ENCODE assay signal across 25 cellular contexts in genomic region chr1:117571496-117571895, GRCh38. TPM values are rescaled to one million over a fixed set of nuclear protein-coding genes. Genes with fewer than 3 reads are reported as not detected.
DNase-seq lines count a peak whose midpoint lies in the region; TF ChIP-seq lines count a peak whose summit lies in the region.
"Had no signal": no experiment of that assay in that cellular context is flagged by ENCODE, and none has a peak within 500 bp of the region (broad histone marks: within the 10 kb centered on the region; RNA-seq: fewer than 3 reads in every experiment).

No MANE protein-coding gene starts in this region.

- H4K20me1 ChIP-seq in hepatocyte (ENCODE audit: insufficient read depth, poor library complexity, severe bottlenecking) (no peaks in the 10 kb centered on the region), neural progenitor cell (ENCODE audit: low read depth) (no peaks in the 10 kb centered on the region)

- CTCF ChIA-PET in MCF 10A (lab: Yijun Ruan, JAX): no interaction called here
- CTCF ChIA-PET in GM10248 (lab: Yijun Ruan, JAX): interaction anchor here (1.2 to 1.7 kb wide), 2 partner anchors 37 to 66 kb away, joined by 3 read pairs; no protein-coding TSS in a partner anchor

- no peak overlapping the region for H2AFZ ChIP-seq in hepatocyte
- no peak overlapping the region for H2AFZ ChIP-seq in neural progenitor cell (replicated peaks)

- TF ChIP-seq CTCF in breast epithelium (IDR thresholded peaks at IDR 0.05): no peak
- no peak for TF ChIP-seq CTCF in MCF 10A (IDR thresholded peaks at IDR 0.05; ENCODE audit: unreplicated experiment)
- TF ChIP-seq CTCF in hepatocyte (IDR thresholded peaks at IDR 0.05; ENCODE audit: poor library complexity): no peak
- no peak for TF ChIP-seq CTCF in neural progenitor cell (IDR thresholded peaks at IDR 0.05)
- no peak for TF ChIP-seq CTCF in GM10248 (IDR thresholded peaks at IDR 0.05; ENCODE audit: control extremely low read depth, extremely low read depth, low read depth, missing control alignments)

- H3K4me3 ChIP-seq in breast epithelium: no peak overlapping the region
- no peak overlapping the region for H3K4me3 ChIP-seq in hepatocyte
- no peak overlapping the region for H3K4me3 ChIP-seq in neural progenitor cell
- no peak overlapping the region for H3K4me3 ChIP-seq in effector memory CD4-positive, alpha-beta T cell (ENCODE audit: insufficient read depth, low read depth, low read length, poor library complexity, severe bottlenecking)
- H3K4me3 ChIP-seq: cardiac muscle cell, esophagus muscularis mucosa, heart right ventricle, tibial artery had no signal

- H3K9me2 ChIP-seq in hepatocyte (replicated peaks; ENCODE audit: insufficient read depth): no peaks in the 10 kb centered on the region
- H3K9me2 ChIP-seq: SK-N-SH had no signal

- DNase-seq in breast epithelium (ENCODE audit: low spot score in 2 of 2) (peak in 1 of 2 donors; percentile 36), MCF 10A (ENCODE audit: unreplicated experiment) (no peak), hepatocyte (ENCODE audit: low spot score) (no peak), neural progenitor cell (ENCODE audit: low spot score) (no peak), ureter (ENCODE audit: low spot score) (peak; percentile 31), GM10248 (ENCODE audit: extremely low spot score) (no peak)
- DNase-seq in effector memory CD4-positive, alpha-beta T cell: no peak
- no peak for DNase-seq in activated T-helper 2 cell treated with anti-CD3 and anti-CD28 coated beads, Interferon-gamma antibody, Interleukin-2, Interleukin-4, amounts not matched to agents 10 μg/mL and 5 μg/mL and 100 μg/mL, durations not matched to agents 14 hours and 24 hours and 36 hours (ENCODE audit: low spot score)
- DNase-seq: activated CD4-positive, alpha-beta T cell treated with anti-CD3 and anti-CD28 coated beads, Interleukin-2, amount 10 ng/mL, durations not matched to agents 24 days and 14 days; anterior cingulate cortex; cortex of kidney; DND-41; foreskin keratinocyte; heart right ventricle; mesenchymal stem cell; NCI-H1417 treated with DMSO at 0.1 percent for 48 hours; NCI-H2081 treated with DMSO at 0.1 percent for 48 hours; NCI-H345; stimulated activated naive CD8-positive, alpha-beta T cell treated with anti-CD3 and anti-CD28 coated beads, Interleukin-15, amount 100 ng/mL, for 72 hours had no signal

- H3K36me3 Mint-ChIP-seq in MCF 10A (ENCODE audit: insufficient read depth, unreplicated experiment) (no peaks in the 10 kb centered on the region), neural progenitor cell (no peaks in the 10 kb centered on the region)
- H3K36me3 Mint-ChIP-seq in activated T-helper 2 cell treated with anti-CD3 and anti-CD28 coated beads, Interferon-gamma antibody, Interleukin-2, Interleukin-4, amounts not matched to agents 10 μg/mL and 5 μg/mL and 100 μg/mL, durations not matched to agents 14 hours and 24 hours and 36 hours (ENCODE audit: low read depth): no peaks in the 10 kb centered on the region
- H3K36me3 Mint-ChIP-seq: activated naive CD4-positive, alpha-beta T cell treated with anti-CD3 and anti-CD28 coated beads, Interleukin-2, amount 50 U/mL, for 24 hours had no signal

- no peak overlapping the region for H3K9ac ChIP-seq in neural progenitor cell
- H3K9ac ChIP-seq: SK-N-SH had no signal

- no peak for TF ChIP-seq POLR2A in breast epithelium (IDR thresholded peaks at IDR 0.05)

- intact Hi-C loops in breast epithelium (cut with DNase I; ENCODE audit: low total_unique reads): no loop called here
- intact Hi-C loops in MCF 10A (cut with micrococcal nuclease): no loop called here
- intact Hi-C loops in activated T-helper 2 cell treated with anti-CD3 and anti-CD28 coated beads, Interferon-gamma antibody, Interleukin-2, Interleukin-4, amounts not matched to agents 10 μg/mL and 5 μg/mL and 100 μg/mL, durations not matched to agents 14 hours and 24 hours and 36 hours (cut with micrococcal nuclease): no loop called here

- no peaks in the 10 kb centered on the region for H3K79me2 ChIP-seq in hepatocyte
- no peaks in the 10 kb centered on the region for H3K79me2 ChIP-seq in neural progenitor cell (ENCODE audit: low read depth)

- no peaks in the 10 kb centered on the region for H3F3A ChIP-seq in neural progenitor cell (ENCODE audit: low read depth)

- H3K9me3 Mint-ChIP-seq in MCF 10A (ENCODE audit: unreplicated experiment) (no peaks in the 10 kb centered on the region), neural progenitor cell (no peaks in the 10 kb centered on the region)
- H3K9me3 Mint-ChIP-seq in activated T-helper 2 cell treated with anti-CD3 and anti-CD28 coated beads, Interferon-gamma antibody, Interleukin-2, Interleukin-4, amounts not matched to agents 10 μg/mL and 5 μg/mL and 100 μg/mL, durations not matched to agents 14 hours and 24 hours and 36 hours: no peaks in the 10 kb centered on the region
- H3K9me3 Mint-ChIP-seq: activated CD4-positive, alpha-beta T cell treated with anti-CD3 and anti-CD28 coated beads, Interleukin-2, amount 10 ng/mL, durations not matched to agents 24 days and 14 days; activated naive CD4-positive, alpha-beta T cell treated with anti-CD3 and anti-CD28 coated beads, Interleukin-2, amount 50 U/mL, for 24 hours; endodermal cell; stimulated activated naive CD8-positive, alpha-beta T cell treated with anti-CD3 and anti-CD28 coated beads, Interleukin-15, amount 100 ng/mL, for 72 hours had no signal

- no peaks in the 10 kb centered on the region for H3K9me3 ChIP-seq in breast epithelium
- H3K9me3 ChIP-seq in hepatocyte (ENCODE audit: low read depth): no peaks in the 10 kb centered on the region
- no peaks in the 10 kb centered on the region for H3K9me3 ChIP-seq in neural progenitor cell (ENCODE audit: low read depth)
- H3K9me3 ChIP-seq in effector memory CD4-positive, alpha-beta T cell (ENCODE audit: control insufficient read depth, low read length): no peaks in the 10 kb centered on the region
- H3K9me3 ChIP-seq: esophagus muscularis mucosa, heart right ventricle, SK-N-SH, tibial artery had no signal

- H3K4me2 ChIP-seq in hepatocyte: no peak overlapping the region
- no peak overlapping the region for H3K4me2 ChIP-seq in neural progenitor cell
- H3K4me2 ChIP-seq: SK-N-SH had no signal

- H3K4me1 Mint-ChIP-seq in MCF 10A (ENCODE audit: insufficient read depth, unreplicated experiment): no peaks in the 10 kb centered on the region
- H3K4me1 Mint-ChIP-seq in neural progenitor cell: peaks cover 7% of the 10 kb centered on the region
- H3K4me1 Mint-ChIP-seq in activated T-helper 2 cell treated with anti-CD3 and anti-CD28 coated beads, Interferon-gamma antibody, Interleukin-2, Interleukin-4, amounts not matched to agents 10 μg/mL and 5 μg/mL and 100 μg/mL, durations not matched to agents 14 hours and 24 hours and 36 hours (ENCODE audit: low read depth): peaks cover 14% of the 10 kb centered on the region

- 57% methylated on average over 5 of the region's 5 CpGs for WGBS in hepatocyte (ENCODE audit: low lambda C conversion rate, missing lambda C conversion rate)

- H3K36me3 ChIP-seq in breast epithelium (no peaks in the 10 kb centered on the region), hepatocyte (replicated peaks; ENCODE audit: insufficient read depth, low read depth) (no peaks in the 10 kb centered on the region), neural progenitor cell (no peaks in the 10 kb centered on the region)
- H3K36me3 ChIP-seq in effector memory CD4-positive, alpha-beta T cell (ENCODE audit: control insufficient read depth, insufficient read depth, low read length): no peaks in the 10 kb centered on the region
- H3K36me3 ChIP-seq: cardiac muscle cell, esophagus muscularis mucosa, heart right ventricle, tibial artery had no signal

- no TSS peak for BruUV-seq in MCF 10A (replicated peaks; lab: Mats Ljungman, UMichigan)

- H3K27me3 ChIP-seq in breast epithelium (no peaks in the 10 kb centered on the region), hepatocyte (no peaks in the 10 kb centered on the region), neural progenitor cell (no peaks in the 10 kb centered on the region)
- no peaks in the 10 kb centered on the region for H3K27me3 ChIP-seq in effector memory CD4-positive, alpha-beta T cell (replicated peaks; ENCODE audit: control insufficient read depth, insufficient read depth, low read length, poor library complexity, severe bottlenecking)
- H3K27me3 ChIP-seq: cardiac muscle cell, esophagus muscularis mucosa, heart right ventricle, tibial artery had no signal

- H3K4me1 ChIP-seq in breast epithelium: no peaks in the 10 kb centered on the region
- H3K4me1 ChIP-seq in hepatocyte (ENCODE audit: insufficient read depth): peaks cover 6% of the 10 kb centered on the region
- peaks cover 11% of the 10 kb centered on the region for H3K4me1 ChIP-seq in neural progenitor cell
- H3K4me1 ChIP-seq in effector memory CD4-positive, alpha-beta T cell (ENCODE audit: control insufficient read depth, insufficient read depth, low read length, poor library complexity, severe bottlenecking): peaks cover 14% of the 10 kb centered on the region
- H3K4me1 ChIP-seq: foreskin keratinocyte, tibial artery had no signal

- H3K27me3 Mint-ChIP-seq in MCF 10A (ENCODE audit: insufficient read depth, unreplicated experiment): no peaks in the 10 kb centered on the region
- peaks cover 13% of the 10 kb centered on the region for H3K27me3 Mint-ChIP-seq in neural progenitor cell (ENCODE audit: insufficient read depth, low read depth)
- H3K27me3 Mint-ChIP-seq in activated T-helper 2 cell treated with anti-CD3 and anti-CD28 coated beads, Interferon-gamma antibody, Interleukin-2, Interleukin-4, amounts not matched to agents 10 μg/mL and 5 μg/mL and 100 μg/mL, durations not matched to agents 14 hours and 24 hours and 36 hours (ENCODE audit: low read depth): peaks cover 11% of the 10 kb centered on the region
- H3K27me3 Mint-ChIP-seq: activated naive CD4-positive, alpha-beta T cell treated with anti-CD3 and anti-CD28 coated beads, Interleukin-2, amount 50 U/mL, for 24 hours had no signal

- H3K4me3 Mint-ChIP-seq in MCF 10A (ENCODE audit: unreplicated experiment) (no peak overlapping the region), neural progenitor cell (no peak overlapping the region)
- no peak overlapping the region for H3K4me3 Mint-ChIP-seq in activated T-helper 2 cell treated with anti-CD3 and anti-CD28 coated beads, Interferon-gamma antibody, Interleukin-2, Interleukin-4, amounts not matched to agents 10 μg/mL and 5 μg/mL and 100 μg/mL, durations not matched to agents 14 hours and 24 hours and 36 hours (ENCODE audit: low read depth)
- H3K4me3 Mint-ChIP-seq: activated CD4-positive, alpha-beta T cell treated with anti-CD3 and anti-CD28 coated beads, Interleukin-2, amount 10 ng/mL, durations not matched to agents 24 days and 14 days; activated naive CD4-positive, alpha-beta T cell treated with anti-CD3 and anti-CD28 coated beads, Interleukin-2, amount 50 U/mL, for 24 hours; endodermal cell; stimulated activated naive CD8-positive, alpha-beta T cell treated with anti-CD3 and anti-CD28 coated beads, Interleukin-15, amount 100 ng/mL, for 72 hours had no signal

- no peak overlapping the region for H3K27ac Mint-ChIP-seq in MCF 10A (ENCODE audit: low read depth, unreplicated experiment)
- peak overlapping the region; percentile 53 for H3K27ac Mint-ChIP-seq in neural progenitor cell
- no peak overlapping the region for H3K27ac Mint-ChIP-seq in activated T-helper 2 cell treated with anti-CD3 and anti-CD28 coated beads, Interferon-gamma antibody, Interleukin-2, Interleukin-4, amounts not matched to agents 10 μg/mL and 5 μg/mL and 100 μg/mL, durations not matched to agents 14 hours and 24 hours and 36 hours
- H3K27ac Mint-ChIP-seq: activated CD4-positive, alpha-beta T cell treated with anti-CD3 and anti-CD28 coated beads, Interleukin-2, amount 10 ng/mL, durations not matched to agents 24 days and 14 days; activated naive CD4-positive, alpha-beta T cell treated with anti-CD3 and anti-CD28 coated beads, Interleukin-2, amount 50 U/mL, for 24 hours; endodermal cell had no signal

- POLR2A ChIA-PET in MCF 10A (lab: Yijun Ruan, JAX) (no interaction called here), GM10248 (lab: Yijun Ruan, JAX) (no interaction called here)

- H3K27ac ChIP-seq in breast epithelium (peak overlapping the region; percentile 56 to 66), hepatocyte (peak overlapping the region; percentile 23), neural progenitor cell (no peak overlapping the region)
- H3K27ac ChIP-seq in effector memory CD4-positive, alpha-beta T cell (ENCODE audit: insufficient read depth, low read length, poor library complexity, severe bottlenecking): no peak overlapping the region
- H3K27ac ChIP-seq: cardiac muscle cell, esophagus muscularis mucosa, foreskin keratinocyte, heart right ventricle, tibial artery had no signal

RNA-seq across cellular contexts. Expression of gene TENT5C, which starts 34.4 kb away (rescaled TPM):
- 10 to 100 TPM in 2 of 3 donors, 1 to 10 TPM in 1; 4.0 to 10.2 (median 10.2) TPM for total RNA-seq in breast epithelium
- total RNA-seq in MCF 10A (2022): 0.05 TPM in 1 of 2 replicates, not detected in the other
- total RNA-seq in hepatocyte: 4.1 and 5.5 TPM in 2 replicates
- 2.4 and 2.5 TPM in 2 replicates for polyA plus RNA-seq in hepatocyte
- 0.09 and 0.39 TPM in 2 replicates for total RNA-seq in neural progenitor cell (ENCODE audit: low replicate concordance)
- total RNA-seq in ureter: 9.8 TPM
- total RNA-seq in activated T-helper 2 cell treated with anti-CD3 and anti-CD28 coated beads, Interferon-gamma antibody, Interleukin-2, Interleukin-4, amounts not matched to agents 10 μg/mL and 5 μg/mL and 100 μg/mL, durations not matched to agents 14 hours and 24 hours and 36 hours: 11.2 and 11.6 TPM in 2 replicates

Comparison
In these comparisons a context has a peak if more than half of its experiments do, and no peak if none do; other contexts are left out.
1. H3K27ac ChIP-seq: peak in breast epithelium (2 of 2) and hepatocyte (single experiment); none in neural progenitor cell (single experiment) and effector memory CD4-positive, alpha-beta T cell (single experiment).